In the genomic region with DNA sequence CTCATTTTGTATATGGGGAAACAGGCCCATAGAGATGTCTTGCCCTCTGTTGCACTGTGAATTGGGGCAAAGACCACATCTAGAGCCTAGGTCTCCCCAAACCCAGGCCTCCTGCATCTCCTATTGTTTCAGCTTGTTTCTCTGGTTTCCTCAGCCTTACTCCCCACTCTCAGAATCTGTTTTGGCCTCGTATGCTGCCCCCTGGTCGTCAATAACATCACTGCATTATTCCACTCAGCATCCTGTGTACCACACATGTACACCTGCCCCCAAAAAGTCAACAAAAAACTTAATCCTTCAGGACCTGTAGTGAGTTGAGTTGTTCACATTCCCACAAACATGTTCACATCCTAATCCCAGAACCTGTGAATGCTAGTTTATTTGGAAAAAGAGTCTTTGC, we compare ENCODE assay signal across 9 cellular contexts.
DNase-seq lines count a peak whose midpoint lies in the region; ATAC-seq, FAIRE-seq and TF ChIP-seq lines count a peak whose summit lies in the region.
"Had no signal": no experiment of that assay in that cellular context is flagged by ENCODE, and none has a peak within 500 bp of the region (broad histone marks: within the 10 kb centered on the region; RNA-seq: fewer than 3 reads in every experiment).

No MANE protein-coding gene starts in this region.

- no peak for FAIRE-seq in endothelial cell of umbilical vein (lab: Jason Lieb, UNC)

- BruUV-seq in endothelial cell of umbilical vein (replicated peaks; lab: Mats Ljungman, UMichigan): no TSS peak

- H3K27me3 Mint-ChIP-seq in progenitor cell of endocrine pancreas: peaks cover 13% of the 10 kb centered on the region

- H3K36me3 ChIP-seq in Karpas-422 (ENCODE audit: insufficient read depth, low read length) (no peaks in the 10 kb centered on the region), endothelial cell of umbilical vein (ENCODE audit: control insufficient read depth in 2 of 2, extremely low read depth in 1 of 2, insufficient read depth in 2 of 2, low read length in 2 of 2) (no peaks in the 10 kb centered on the region), upper lobe of left lung (no peaks in the 10 kb centered on the region)

- no peaks in the 10 kb centered on the region for H3K4me1 Mint-ChIP-seq in progenitor cell of endocrine pancreas (ENCODE audit: low read depth)

- TF ChIP-seq CTCF in GM12872 (IDR thresholded peaks at IDR 0.05; ENCODE audit: insufficient read depth, low read depth, low read length) (peak; percentile 61), endothelial cell of umbilical vein (IDR thresholded peaks at IDR 0.05; ENCODE audit: extremely low read depth in 1 of 2, insufficient read depth in 1 of 2, low read depth in 1 of 2, low read length in 2 of 2) (peak; percentile 12 to 21), progenitor cell of endocrine pancreas (IDR thresholded peaks at IDR 0.05; ENCODE audit: unreplicated experiment) (peak; percentile 62), upper lobe of left lung (IDR thresholded peaks at IDR 0.05) (peak in 3 of 6 experiments; percentile 26 to 36 (median 27))

- DNase-seq in Karpas-422 (peak; percentile 71), endothelial cell of umbilical vein (ENCODE audit: low read depth, low spot score) (peak; percentile 6), progenitor cell of endocrine pancreas (ENCODE audit: low spot score, unreplicated experiment) (peak; percentile 12), GOT3 (lab: John Stamatoyannopoulos, UW) (no peak), upper lobe of left lung (no peak)
- DNase-seq in stimulated activated CD4-positive, alpha-beta T cell treated with anti-CD3 and anti-CD28 coated beads, Interleukin-4, amount 100 ng/mL, for 1 hour: no peak
- DNase-seq in activated CD4-positive, alpha-beta T cell treated with anti-CD3 and anti-CD28 coated beads for 4 hours: no peak
- DNase-seq: NCI-H1105 had no signal

- H3K79me2 ChIP-seq in Karpas-422 (ENCODE audit: low read length) (no peaks in the 10 kb centered on the region), endothelial cell of umbilical vein (ENCODE audit: control insufficient read depth, insufficient read depth, low read length) (no peaks in the 10 kb centered on the region)

- WGBS in upper lobe of left lung, 2 donors: 23 to 28% methylated on average over 2 of the region's 2 CpGs

- no peak for TF ChIP-seq EP300 in upper lobe of left lung (IDR thresholded peaks at IDR 0.05)

- no peaks in the 10 kb centered on the region for H3K9me3 ChIP-seq in Karpas-422 (ENCODE audit: low read length)
- no peaks in the 10 kb centered on the region for H3K9me3 ChIP-seq in endothelial cell of umbilical vein (replicated peaks; ENCODE audit: control insufficient read depth, insufficient read depth, low read length)
- H3K9me3 ChIP-seq in upper lobe of left lung: no peaks in the 10 kb centered on the region

- intact Hi-C loops in endothelial cell of umbilical vein (cut with micrococcal nuclease): loop anchor here (1.0 to 10.0 kb wide), 2 partner anchors 99 to 589 kb away; no protein-coding TSS in a partner anchor

- H3K27me3 ChIP-seq in Karpas-422 (ENCODE audit: low read length) (no peaks in the 10 kb centered on the region), endothelial cell of umbilical vein (ENCODE audit: control insufficient read depth in 2 of 2, insufficient read depth in 2 of 2, low read length in 2 of 2) (no peaks in the 10 kb centered on the region), upper lobe of left lung (no peaks in the 10 kb centered on the region)

- H3K9me2 ChIP-seq in Karpas-422 (replicated peaks; ENCODE audit: insufficient read depth, low read length): no peaks in the 10 kb centered on the region

- TF ChIP-seq POLR2A in endothelial cell of umbilical vein (IDR thresholded peaks at IDR 0.05; ENCODE audit: low read depth, low read length) (no peak), upper lobe of left lung (IDR thresholded peaks at IDR 0.05) (no peak)

- no peak overlapping the region for H3K27ac Mint-ChIP-seq in progenitor cell of endocrine pancreas

- no peak for ATAC-seq in upper lobe of left lung (ENCODE audit: low FRiP score in 2 of 2)

- no peak overlapping the region for H3K4me3 Mint-ChIP-seq in progenitor cell of endocrine pancreas (ENCODE audit: low read depth)

- H3K4me3 ChIP-seq in Karpas-422 (ENCODE audit: low read length) (no peak overlapping the region), endothelial cell of umbilical vein (replicated peaks in 1 of 3; ENCODE audit: insufficient read depth in 1 of 3, low read depth in 1 of 3, low read length in 3 of 3) (no peak overlapping the region), upper lobe of left lung (no peak overlapping the region)

- H3K36me3 Mint-ChIP-seq in progenitor cell of endocrine pancreas (ENCODE audit: insufficient read depth): no peaks in the 10 kb centered on the region

- H3K9me3 Mint-ChIP-seq in progenitor cell of endocrine pancreas (ENCODE audit: low read depth): no peaks in the 10 kb centered on the region

- POLR2A ChIA-PET in endothelial cell of umbilical vein (lab: Charles Lee): no interaction called here

- H3K4me2 ChIP-seq in Karpas-422 (ENCODE audit: low read depth, low read length, poor library complexity, severe bottlenecking) (no peak overlapping the region), endothelial cell of umbilical vein (ENCODE audit: insufficient read depth, low read length) (no peak overlapping the region)

- H4K20me1 ChIP-seq in Karpas-422 (ENCODE audit: insufficient read depth, low read depth, low read length): no peaks in the 10 kb centered on the region
- no peaks in the 10 kb centered on the region for H4K20me1 ChIP-seq in endothelial cell of umbilical vein (replicated peaks; ENCODE audit: control insufficient read depth, extremely low read depth, insufficient read depth, low read length)

- no peak overlapping the region for H2AFZ ChIP-seq in Karpas-422 (ENCODE audit: low read length)
- no peak overlapping the region for H2AFZ ChIP-seq in endothelial cell of umbilical vein (ENCODE audit: low read depth, low read length)

- H3K27ac ChIP-seq in Karpas-422 (ENCODE audit: low read length) (no peak overlapping the region), endothelial cell of umbilical vein (ENCODE audit: insufficient read depth, low read depth, low read length) (no peak overlapping the region), upper lobe of left lung (no peak overlapping the region)

- dilution Hi-C loops in endothelial cell of umbilical vein (cut with MboI; ENCODE audit: extremely low pct_ligation_motif_present, low sequenced_read_pairs): no loop called here

- H3K9ac ChIP-seq in Karpas-422 (ENCODE audit: low read length): no peak overlapping the region
- no peak overlapping the region for H3K9ac ChIP-seq in endothelial cell of umbilical vein (replicated peaks; ENCODE audit: extremely low read depth, insufficient read depth, low read length)

- CTCF ChIA-PET in endothelial cell of umbilical vein (lab: Charles Lee): interaction anchor here (0.5 to 1.1 kb wide), 5 partner anchors 89 to 590 kb away, joined by 3 to 5 read pairs (median 3); no protein-coding TSS in a partner anchor

- H3K4me1 ChIP-seq in Karpas-422 (ENCODE audit: low read length): no peaks in the 10 kb centered on the region
- H3K4me1 ChIP-seq in endothelial cell of umbilical vein (ENCODE audit: control insufficient read depth, extremely low read depth, insufficient read depth, low read length): no peaks in the 10 kb centered on the region
- peaks cover 0 to 7% (median 2%) of the 10 kb centered on the region in 4 donors for H3K4me1 ChIP-seq in upper lobe of left lung

- H3K9me1 ChIP-seq in endothelial cell of umbilical vein (replicated peaks; ENCODE audit: control insufficient read depth, extremely low read depth, insufficient read depth, low read length): no peaks in the 10 kb centered on the region

TF ChIP-seq in endothelial cell of umbilical vein, 7 proteins besides CTCF, POLR2A, EP300 and RAD21:
- TF ChIP-seq POLR2AphosphoS5 (IDR thresholded peaks at IDR 0.05; ENCODE audit: insufficient read depth, low read depth, low read length) (no peak), EZH2 (IDR thresholded peaks at IDR 0.05; ENCODE audit: borderline replicate concordance, low read depth, low read length, severe bottlenecking) (no peak), MYC (IDR thresholded peaks at IDR 0.05; ENCODE audit: low read depth, low read length) (no peak), MAX (IDR thresholded peaks at IDR 0.05; ENCODE audit: insufficient read depth, insufficient read length) (no peak), FOS (IDR thresholded peaks at IDR 0.05; ENCODE audit: borderline replicate concordance, insufficient read depth, low read length) (no peak), JUN (IDR thresholded peaks at IDR 0.05; ENCODE audit: borderline replicate concordance, insufficient read depth, insufficient read length, low read depth) (no peak)

Comparison
In these comparisons a context has a peak if more than half of its experiments do, and no peak if none do; other contexts are left out.
1. DNase-seq: peak in Karpas-422 (single experiment), endothelial cell of umbilical vein (single experiment) and progenitor cell of endocrine pancreas (single experiment); none in GOT3 (single experiment), stimulated activated CD4-positive, alpha-beta T cell treated with anti-CD3 and anti-CD28 coated beads, Interleukin-4, amount 100 ng/mL, for 1 hour (single experiment), upper lobe of left lung (0 of 2) and activated CD4-positive, alpha-beta T cell treated with anti-CD3 and anti-CD28 coated beads for 4 hours (0 of 2).